In genomic region chr7:32868116-32868515, GRCh38 we compare ENCODE assay signal across 23 cellular contexts. TPM values are rescaled to one million over a fixed set of nuclear protein-coding genes. Genes with fewer than 3 reads are reported as not detected.
A peak's percentile ranks its signal among the peaks of the same experiment; 100 is the strongest.
DNase-seq lines count a peak whose midpoint lies in the region; ATAC-seq, FAIRE-seq and TF ChIP-seq lines count a peak whose summit lies in the region.
"Had no signal": no experiment of that assay in that cellular context is flagged by ENCODE, and none has a peak within 500 bp of the region (broad histone marks: within the 10 kb centered on the region; RNA-seq: fewer than 3 reads in every experiment).

No MANE protein-coding gene starts in this region.

- peaks cover 64 to 73% of the 10 kb centered on the region in 2 donors for H3K4me1 Mint-ChIP-seq in natural killer cell
- peaks cover 31 to 42% of the 10 kb centered on the region in 2 donors for H3K4me1 Mint-ChIP-seq in natural killer cell treated with Interleukin-12 subunit alpha and Interleukin-12 subunit beta and Interleukin-15 and Interleukin-18, amount 100 ng/mL, for 72 hours (ENCODE audit: low read depth in 2 of 2)

- H3K27me3 ChIP-seq in K562 (ENCODE audit: control insufficient read depth in 2 of 2, insufficient read depth in 2 of 2, low read length in 2 of 2), result no peaks in the 10 kb centered on the region
- H3K27me3 ChIP-seq in heart left ventricle, result no peaks in the 10 kb centered on the region
- no peaks in the 10 kb centered on the region for H3K27me3 ChIP-seq in vagina

- intact Hi-C loops in natural killer cell (cut with micrococcal nuclease), result no loop called here
- intact Hi-C loops in K562 (cut with micrococcal nuclease), result no loop called here
- intact Hi-C loops in heart left ventricle (cut with DNase I), result no loop called here
- intact Hi-C loops in vagina (cut with DNase I), result no loop called here

- no peak overlapping the region for H2AFZ ChIP-seq in K562 (ENCODE audit: low read depth, low read length)
- H2AFZ ChIP-seq: PC-9 had no signal

- TF ChIP-seq EP300 in K562 (IDR thresholded peaks at IDR 0.05; ENCODE audit: low read length), result no peak

- no peak for TF ChIP-seq POLR2A in K562 (conservative IDR thresholded peaks at IDR 0.05)
- no peak for TF ChIP-seq POLR2A in heart left ventricle (IDR thresholded peaks at IDR 0.05)
- no peak for TF ChIP-seq POLR2A in vagina (IDR thresholded peaks at IDR 0.05)

- H3K9me3 Mint-ChIP-seq in natural killer cell, result no peaks in the 10 kb centered on the region
- no peaks in the 10 kb centered on the region for H3K9me3 Mint-ChIP-seq in natural killer cell treated with Interleukin-12 subunit alpha and Interleukin-12 subunit beta and Interleukin-15 and Interleukin-18, amount 100 ng/mL, for 72 hours

- TF ChIP-seq RAD21 in K562 (CRISPR knock-in tag; conservative IDR thresholded peaks at IDR 0.05 in 1 of 2, IDR thresholded peaks at IDR 0.05 in 1 of 2), result no peak

- no peaks in the 10 kb centered on the region for H3K9me1 ChIP-seq in K562 (ENCODE audit: control insufficient read depth, insufficient read depth, low read length)

- no TSS peak for BruUV-seq in K562 (replicated peaks; lab: Mats Ljungman, UMichigan)

- H3K9me3 ChIP-seq in K562 (replicated peaks; ENCODE audit: control insufficient read depth, insufficient read depth, low read depth, low read length) (no peaks in the 10 kb centered on the region), heart left ventricle (no peaks in the 10 kb centered on the region), vagina (no peaks in the 10 kb centered on the region)

- POLR2A ChIA-PET in K562 (lab: Yijun Ruan, JAX), result interaction anchor here (1.3 to 1.8 kb wide), 3 partner anchors 9 to 21 kb away, joined by 5 to 8 read pairs (median 5); no protein-coding TSS in a partner anchor

- H3K4me3 ChIP-seq in K562 (no peak overlapping the region), heart left ventricle (no peak overlapping the region), vagina (no peak overlapping the region)
- H3K4me3 ChIP-seq: PC-9 had no signal

- H3K27me3 Mint-ChIP-seq in natural killer cell (ENCODE audit: low read depth in 2 of 2), result no peaks in the 10 kb centered on the region
- H3K27me3 Mint-ChIP-seq in natural killer cell treated with Interleukin-12 subunit alpha and Interleukin-12 subunit beta and Interleukin-15 and Interleukin-18, amount 100 ng/mL, for 72 hours, result no peaks in the 10 kb centered on the region
- H3K27me3 Mint-ChIP-seq: CD8-positive, alpha-beta memory T cell had no signal

- 79% methylated on average over 4 of the region's 4 CpGs for WGBS in K562 (ENCODE audit: insufficient coverage, low coverage, missing lambda C conversion rate)
- 49 to 65% (median 60%) methylated on average over 4 of the region's 4 CpGs for WGBS in heart left ventricle, 4 donors

- DNase-seq in natural killer cell (no peak), K562 (ENCODE audit: extremely low read depth in 1 of 4, low spot score in 3 of 4) (no peak), heart left ventricle (peak in 3 of 5 donors; percentile 30 to 59 (median 41)), omental fat pad (ENCODE audit: low spot score) (no peak), DMS53 treated with DMSO at 0.1 percent for 48 hours (lab: John Stamatoyannopoulos, UW; ENCODE audit: unreplicated experiment) (no peak), vagina (ENCODE audit: extremely low spot score in 2 of 2) (no peak)
- DNase-seq in natural killer cell treated with Interleukin-12 subunit alpha and Interleukin-12 subunit beta and Interleukin-15 and Interleukin-18, amount 100 ng/mL, for 72 hours (ENCODE audit: low spot score), result no peak
- DNase-seq: Calu3; CD8-positive, alpha-beta memory T cell; DMS153; GDM1; GOT3; HCEC 1CT; KG1; NCI-H1694 treated with DMSO at 0.1 percent for 48 hours; NCI-H2107; NCI-H69; PC-9; RPMI8226; SIG-M5 had no signal

- no peak overlapping the region for H3K4me2 ChIP-seq in K562 (ENCODE audit: insufficient read depth, low read length)
- H3K4me2 ChIP-seq: PC-9 had no signal

- no peak overlapping the region for H3K4me3 Mint-ChIP-seq in natural killer cell
- no peak overlapping the region for H3K4me3 Mint-ChIP-seq in natural killer cell treated with Interleukin-12 subunit alpha and Interleukin-12 subunit beta and Interleukin-15 and Interleukin-18, amount 100 ng/mL, for 72 hours
- H3K4me3 Mint-ChIP-seq: CD8-positive, alpha-beta memory T cell had no signal

- CTCF ChIA-PET in K562 (lab: Yijun Ruan, JAX; ENCODE audit: low intra/inter-chr PET ratio), result interaction anchor here (0.7 kb wide), 1 partner anchor 9 kb away, joined by 3 read pairs; no protein-coding TSS in a partner anchor

- TF ChIP-seq CTCF in natural killer cell (IDR thresholded peaks at IDR 0.05) (no peak), K562 (IDR thresholded peaks at IDR 0.05 in 2 of 3, conservative IDR thresholded peaks at IDR 0.05 in 1 of 3; ENCODE audit: insufficient read depth in 2 of 3, low read depth in 1 of 3, low read length in 3 of 3) (no peak), heart left ventricle (IDR thresholded peaks at IDR 0.05) (no peak), omental fat pad (IDR thresholded peaks at IDR 0.05) (no peak), vagina (IDR thresholded peaks at IDR 0.05) (no peak)

- H3K27ac Mint-ChIP-seq in natural killer cell, result peak overlapping the region; percentile 54 to 56
- no peak overlapping the region for H3K27ac Mint-ChIP-seq in natural killer cell treated with Interleukin-12 subunit alpha and Interleukin-12 subunit beta and Interleukin-15 and Interleukin-18, amount 100 ng/mL, for 72 hours

- H3K27ac ChIP-seq in K562 (ENCODE audit: extremely low read depth, low read depth, low read length) (no peak overlapping the region), heart left ventricle (peak overlapping the region in 1 of 12 donors; percentile 6), vagina (no peak overlapping the region)
- H3K27ac ChIP-seq: C4-2B, PC-9 had no signal

- no peaks in the 10 kb centered on the region for H4K20me1 ChIP-seq in K562 (replicated peaks; ENCODE audit: control insufficient read depth, insufficient read depth, low read length)

- peaks cover 27% of the 10 kb centered on the region for H3K36me3 Mint-ChIP-seq in natural killer cell
- H3K36me3 Mint-ChIP-seq in natural killer cell treated with Interleukin-12 subunit alpha and Interleukin-12 subunit beta and Interleukin-15 and Interleukin-18, amount 100 ng/mL, for 72 hours, result peaks cover 36% of the 10 kb centered on the region

- no peak for FAIRE-seq in K562 (lab: Jason Lieb, UNC)
- FAIRE-seq: GM18507, GM19239 had no signal

- H3K36me3 ChIP-seq in K562 (ENCODE audit: control insufficient read depth, insufficient read depth, low read length) (peaks cover 59% of the 10 kb centered on the region), heart left ventricle (peaks cover 0 to 65% (median 51%) of the 10 kb centered on the region in 9 donors), vagina (peaks cover 0 to 22% of the 10 kb centered on the region in 2 donors)

- H3K9ac ChIP-seq in K562 (ENCODE audit: insufficient read depth in 1 of 2, low read depth in 2 of 2, low read length in 2 of 2), result no peak overlapping the region

- no peak for ATAC-seq in natural killer cell
- no peak for ATAC-seq in natural killer cell treated with Interleukin-12 subunit alpha and Interleukin-12 subunit beta and Interleukin-15 and Interleukin-18, amount 100 ng/mL, for 72 hours
- no peak for ATAC-seq in K562
- ATAC-seq in heart left ventricle, result peak; percentile 44 to 70 (median 52)
- ATAC-seq in omental fat pad (ENCODE audit: low FRiP score), result no peak

- peaks cover 13% of the 10 kb centered on the region for H3K79me2 ChIP-seq in K562 (ENCODE audit: control insufficient read depth, insufficient read depth, low read length)

- in situ Hi-C loops in K562 (cut with MboI), result no loop called here

- H3K4me1 ChIP-seq in K562 (replicated peaks in 1 of 2; ENCODE audit: control insufficient read depth in 2 of 2, insufficient read depth in 2 of 2, low read length in 2 of 2) (no peaks in the 10 kb centered on the region), heart left ventricle (peaks cover 0 to 46% (median 18%) of the 10 kb centered on the region in 12 donors), vagina (peaks cover 9% of the 10 kb centered on the region)

TF ChIP-seq in K562, 482 proteins besides CTCF, POLR2A, EP300 and RAD21:
- TF ChIP-seq SUPT5H (IDR thresholded peaks at IDR 0.05) (0 out of 2 replicates have a peak, but pooled peaks have one; percentile 22), HDAC8 (tag; IDR thresholded peaks at IDR 0.05) (no peak), ILF3 (IDR thresholded peaks at IDR 0.05; ENCODE audit: borderline replicate concordance) (no peak)

RNA-seq across cellular contexts. Expression of gene KBTBD2, which starts 23.4 kb away (rescaled TPM):
- total RNA-seq in natural killer cell (100 to 1,000 TPM; 124 to 161 (median 150) TPM), K562 (2014; rRNA removed) (27.3 and 27.8 TPM in 2 replicates), K562 (2014; rRNA removed; fragmentation: Illumina TruSeq; extraction: Trizol) (40.3 and 50.3 TPM in 2 replicates), K562 (2015; rRNA removed; fragmentation: Illumina TruSeq; extraction: Trizol) (33.8 and 35.8 TPM in 2 replicates), K562 (2021) (27.0 and 31.4 TPM in 2 replicates), heart left ventricle (10 to 100 TPM; 21.4 to 39.3 (median 28.6) TPM), omental fat pad (10 to 100 TPM; 39.0 to 56.4 (median 50.4) TPM), vagina (30.0 TPM)
- 10 to 100 TPM; 36.3 to 38.8 TPM for total RNA-seq in natural killer cell treated with Interleukin-12 subunit alpha and Interleukin-12 subunit beta and Interleukin-15 and Interleukin-18, amount 100 ng/mL, for 72 hours
- 104 and 163 TPM in 2 replicates for total RNA-seq in K562 (2011; cell fraction: chromatin; rRNA removed; ENCODE audit: low replicate concordance)
- 38.5 and 42.6 TPM in 2 replicates for total RNA-seq in K562 (2011; cell fraction: nucleolus; rRNA removed)
- total RNA-seq in K562 (2011; cell fraction: nucleoplasm; rRNA removed), result 74.4 and 118 TPM in 2 replicates
- polyA plus RNA-seq in K562 (2011; rRNA removed) (49.8 and 62.2 TPM in 2 replicates), K562 (2014; fragmentation: Illumina TruSeq; extraction: Trizol) (29.1 and 35.2 TPM in 2 replicates), K562 (2014; fragmentation: Nextera tagmentation; extraction: Ambion mirVana) (10 to 100 TPM; 22.8 to 22.9 TPM), K562 (2014; rRNA removed) (27.4 and 30.8 TPM in 2 replicates), heart left ventricle (10 to 100 TPM; 10.4 to 23.4 TPM)
- 14.2 and 26.7 TPM in 2 replicates for polyA plus RNA-seq in K562 (2011; cell fraction: cytosol; rRNA removed)
- polyA plus RNA-seq in K562 (2011; cell fraction: nucleus; rRNA removed), result 21.8 and 25.6 TPM in 2 replicates
- 22.4 and 24.3 TPM in 2 replicates for polyA plus RNA-seq in K562 (2012)
- polyA minus RNA-seq in K562 (2011; rRNA and poly(A)+ RNA removed), result 104 and 106 TPM in 2 replicates
- 20.4 and 34.2 TPM in 2 replicates for polyA minus RNA-seq in K562 (2011; cell fraction: cytosol; rRNA and poly(A)+ RNA removed)
- 25.0 and 32.5 TPM in 2 replicates for polyA minus RNA-seq in K562 (2011; cell fraction: nucleus; rRNA and poly(A)+ RNA removed)

Comparison
In these comparisons a context has a peak if more than half of its experiments do, and no peak if none do; other contexts are left out.
1. H3K27ac Mint-ChIP-seq: peak in natural killer cell (2 of 2); none in natural killer cell treated with Interleukin-12 subunit alpha and Interleukin-12 subunit beta and Interleukin-15 and Interleukin-18, amount 100 ng/mL, for 72 hours (0 of 2).
2. ATAC-seq: peak in heart left ventricle (4 of 4); none in natural killer cell (0 of 3), natural killer cell treated with Interleukin-12 subunit alpha and Interleukin-12 subunit beta and Interleukin-15 and Interleukin-18, amount 100 ng/mL, for 72 hours (0 of 2), K562 (single experiment) and omental fat pad (single experiment).
3. DNase-seq: peak in heart left ventricle (3 of 5); none in natural killer cell (single experiment), natural killer cell treated with Interleukin-12 subunit alpha and Interleukin-12 subunit beta and Interleukin-15 and Interleukin-18, amount 100 ng/mL, for 72 hours (single experiment), K562 (0 of 4), omental fat pad (single experiment), DMS53 treated with DMSO at 0.1 percent for 48 hours (single experiment) and vagina (0 of 2).